ENCODE assay signal across 8 cellular contexts in the genomic region with DNA sequence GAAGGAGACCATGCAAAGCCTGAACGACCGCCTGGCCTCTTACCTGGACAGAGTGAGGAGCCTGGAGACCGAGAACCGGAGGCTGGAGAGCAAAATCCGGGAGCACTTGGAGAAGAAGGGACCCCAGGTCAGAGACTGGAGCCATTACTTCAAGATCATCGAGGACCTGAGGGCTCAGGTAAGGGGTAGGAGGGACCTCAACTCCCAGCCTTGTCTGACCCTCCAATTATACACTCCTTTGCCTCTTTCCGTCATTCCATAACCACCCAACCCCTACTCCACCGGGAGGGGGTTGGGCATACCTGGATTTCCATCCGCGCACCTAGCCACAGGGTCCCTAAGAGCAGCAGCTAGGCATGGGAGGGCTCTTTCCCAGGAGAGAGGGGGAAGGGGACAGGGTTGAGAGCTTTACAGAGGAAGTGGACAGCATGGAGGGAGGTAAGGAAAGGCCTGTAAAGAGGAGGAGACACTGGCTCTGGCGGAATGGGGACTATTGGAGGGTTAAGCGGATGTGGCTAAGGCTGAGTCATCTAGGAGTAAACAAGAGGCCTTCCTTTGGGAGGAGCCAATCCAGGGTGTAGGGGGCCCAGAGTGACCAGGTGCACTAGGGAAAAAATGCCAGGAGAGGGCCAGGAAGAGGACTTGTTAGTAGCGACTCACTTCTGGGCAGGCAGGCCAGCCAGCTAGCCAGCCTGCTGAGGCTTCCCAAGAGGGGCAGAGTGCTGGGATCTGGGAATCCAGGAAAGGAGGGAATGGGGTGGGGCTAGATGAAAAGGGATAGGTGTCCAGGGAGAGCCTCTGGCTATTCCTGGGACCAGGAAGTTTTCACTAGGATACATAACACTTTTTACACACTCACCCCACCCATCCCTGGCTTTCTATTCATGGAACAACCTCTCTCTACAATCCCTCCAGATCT. TPM values are rescaled to one million over a fixed set of nuclear protein-coding genes. Genes with fewer than 3 reads are reported as not detected.
A peak's percentile ranks its signal among the peaks of the same experiment; 100 is the strongest.
DNase-seq lines count a peak whose midpoint lies in the region; ATAC-seq and TF ChIP-seq lines count a peak whose summit lies in the region.

No MANE protein-coding gene starts in this region.

- H3K4me1 ChIP-seq in osteoblast (ENCODE audit: insufficient read depth, low read length): peaks cover 46% of the 10 kb centered on the region

- peak overlapping the region; percentile 77 for H3K4me3 ChIP-seq in fibroblast of the aortic adventitia (ENCODE audit: low read depth, low read length)
- peak overlapping the region; percentile 77 for H3K4me3 ChIP-seq in osteoblast (ENCODE audit: insufficient read depth, low read length)

- no peak for TF ChIP-seq CTCF in C4-2B (conservative IDR thresholded peaks at IDR 0.05)
- no peak for TF ChIP-seq CTCF in fibroblast of the aortic adventitia (IDR thresholded peaks at IDR 0.05; ENCODE audit: insufficient read depth, low read length)
- TF ChIP-seq CTCF in osteoblast (IDR thresholded peaks at IDR 0.05; ENCODE audit: extremely low read depth, low read depth, low read length): no peak

- peaks cover 9% of the 10 kb centered on the region for H3K79me2 ChIP-seq in osteoblast (ENCODE audit: insufficient read depth, low read length)

- peaks cover 2% of the 10 kb centered on the region for H3K27me3 ChIP-seq in osteoblast (ENCODE audit: insufficient read depth, low read length)

- DNase-seq in HuH-7 (ENCODE audit: low spot score): peak; percentile 89
- peak; percentile 98 for DNase-seq in SW480 (ENCODE audit: low spot score)
- DNase-seq in fibroblast of the aortic adventitia (ENCODE audit: low read depth): peak; percentile 79
- peak; percentile 97 for DNase-seq in osteoblast (ENCODE audit: insufficient read length, low spot score, missing footprints)
- DNase-seq in activated CD4-positive, CD25-positive, alpha-beta regulatory T cell treated with anti-CD3 and anti-CD28 coated beads, Interleukin-2, amount 50 U/mL, for 72 hours: no peak

- H3K36me3 ChIP-seq in osteoblast (ENCODE audit: insufficient read depth, low read length): peaks cover 24% of the 10 kb centered on the region

- H4K20me1 ChIP-seq in osteoblast (ENCODE audit: insufficient read depth, low read length): peaks cover 5% of the 10 kb centered on the region

- no peaks in the 10 kb centered on the region for H3K9me3 ChIP-seq in osteoblast (ENCODE audit: low read depth, low read length)

- peak overlapping the region; percentile 84 for H3K4me2 ChIP-seq in osteoblast (ENCODE audit: insufficient read depth, low read length)

- no peak overlapping the region for H2AFZ ChIP-seq in osteoblast (ENCODE audit: low read length)

- H3K27ac ChIP-seq in C4-2B (peak overlapping the region; percentile 99), osteoblast (ENCODE audit: low read depth, low read length) (peak overlapping the region; percentile 70)

- ATAC-seq in GM18868 (IDR thresholded peaks at IDR 0.05; ENCODE audit: unreplicated experiment): no peak
- ATAC-seq in HG02623 (IDR thresholded peaks at IDR 0.05; ENCODE audit: unreplicated experiment): no peak

RNA-seq across cellular contexts. Expression of a gene that starts 0.8 kb away (rescaled TPM):
- total RNA-seq in fibroblast of the aortic adventitia (ENCODE audit: low replicate concordance): 26.8 and 188 TPM in 2 replicates
- total RNA-seq in osteoblast: 22.4 and 61.9 TPM in 2 replicates

RNA-seq across cellular contexts. Expression of a gene that starts 44.8 kb away (rescaled TPM):
- total RNA-seq in fibroblast of the aortic adventitia (ENCODE audit: low replicate concordance) (5.4 and 15.4 TPM in 2 replicates), osteoblast (2.9 and 5.1 TPM in 2 replicates)

RNA-seq across cellular contexts. Expression of a gene that starts 56.6 kb away (rescaled TPM):
- total RNA-seq in fibroblast of the aortic adventitia (ENCODE audit: low replicate concordance) (1,016 and 1,876 TPM in 2 replicates), osteoblast (1,135 and 1,332 TPM in 2 replicates)
